In the genomic region with DNA sequence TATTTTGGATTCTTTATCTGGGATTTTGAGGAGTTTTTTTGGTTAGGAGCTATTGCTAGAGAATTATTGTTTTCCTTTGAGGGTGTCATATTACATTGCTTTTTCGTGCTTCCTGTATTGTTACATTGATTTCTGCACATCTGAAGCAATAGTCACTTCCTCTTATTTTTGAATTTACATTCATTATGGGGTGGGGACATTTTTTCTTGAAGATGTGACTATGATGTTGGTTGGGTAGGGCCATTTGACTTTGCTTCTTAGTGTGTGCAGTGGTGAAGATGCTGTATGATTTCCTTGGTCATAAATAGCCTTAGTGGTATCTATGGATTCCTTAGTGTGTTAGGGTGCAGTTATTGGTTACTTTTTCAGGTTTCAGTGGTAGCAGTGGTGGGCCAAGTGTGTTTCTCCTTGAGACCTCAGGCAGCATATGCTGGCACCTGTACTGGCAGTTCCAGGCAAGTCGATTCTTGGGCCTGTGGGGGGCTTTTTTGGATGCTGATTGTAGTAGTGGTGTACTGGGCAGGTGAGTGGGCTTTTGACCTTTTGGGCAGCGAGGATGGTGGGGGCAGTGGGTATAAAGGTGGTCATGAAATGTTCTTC, we compare ENCODE assay signal across 11 cellular contexts.
DNase-seq lines count a peak whose midpoint lies in the region; ATAC-seq and TF ChIP-seq lines count a peak whose summit lies in the region.
"Had no signal": no experiment of that assay in that cellular context is flagged by ENCODE, and none has a peak within 500 bp of the region (broad histone marks: within the 10 kb centered on the region; RNA-seq: fewer than 3 reads in every experiment).

No MANE protein-coding gene starts in this region.

- H3K27me3 ChIP-seq in left ventricle myocardium inferior (ENCODE audit: low read depth) = peaks cover 5% of the 10 kb centered on the region

- ATAC-seq in mucosa of descending colon (peak; percentile 29), omental fat pad (ENCODE audit: low FRiP score) (no peak)

- peaks cover 72% of the 10 kb centered on the region for H3K36me3 Mint-ChIP-seq in activated T-helper 1 cell treated with anti-CD3 and anti-CD28 coated beads, Interleukin-12 subunit alpha, Interleukin-12 subunit beta, Interleukin-2, Interleukin-4 antibody, amounts not matched to agents 30 ng/mL and 10 ng/mL and 1 ng/mL, durations not matched to agents 14 hours and 24 hours and 36 hours (ENCODE audit: low read depth)

- intact Hi-C loops in activated T-helper 1 cell treated with anti-CD3 and anti-CD28 coated beads, Interleukin-12 subunit alpha, Interleukin-12 subunit beta, Interleukin-2, Interleukin-4 antibody, amounts not matched to agents 30 ng/mL and 10 ng/mL and 1 ng/mL, durations not matched to agents 14 hours and 24 hours and 36 hours (cut with micrococcal nuclease) = loop anchor here (5.0 kb wide), 1 partner anchor 36 kb away; no protein-coding TSS in a partner anchor
- intact Hi-C loops in mucosa of descending colon (cut with DNase I, micrococcal nuclease) = no loop called here
- intact Hi-C loops in left ventricle myocardium inferior (cut with micrococcal nuclease) = no loop called here

- H3K4me3 ChIP-seq in mucosa of descending colon = no peak overlapping the region
- no peak overlapping the region for H3K4me3 ChIP-seq in left ventricle myocardium inferior

- H3K9me3 ChIP-seq in mucosa of descending colon = no peaks in the 10 kb centered on the region
- H3K9me3 ChIP-seq in left ventricle myocardium inferior (replicated peaks) = peaks cover 6% of the 10 kb centered on the region

- no peaks in the 10 kb centered on the region for H3K9me3 Mint-ChIP-seq in activated T-helper 1 cell treated with anti-CD3 and anti-CD28 coated beads, Interleukin-12 subunit alpha, Interleukin-12 subunit beta, Interleukin-2, Interleukin-4 antibody, amounts not matched to agents 30 ng/mL and 10 ng/mL and 1 ng/mL, durations not matched to agents 14 hours and 24 hours and 36 hours

- H3K36me3 ChIP-seq in mucosa of descending colon (ENCODE audit: low read depth) = no peaks in the 10 kb centered on the region
- H3K36me3 ChIP-seq in left ventricle myocardium inferior = no peaks in the 10 kb centered on the region

- no peak overlapping the region for H3K27ac ChIP-seq in left ventricle myocardium inferior (replicated peaks)

- peak overlapping the region; percentile 12 for H3K4me3 Mint-ChIP-seq in activated T-helper 1 cell treated with anti-CD3 and anti-CD28 coated beads, Interleukin-12 subunit alpha, Interleukin-12 subunit beta, Interleukin-2, Interleukin-4 antibody, amounts not matched to agents 30 ng/mL and 10 ng/mL and 1 ng/mL, durations not matched to agents 14 hours and 24 hours and 36 hours

- H3K27me3 Mint-ChIP-seq in activated T-helper 1 cell treated with anti-CD3 and anti-CD28 coated beads, Interleukin-12 subunit alpha, Interleukin-12 subunit beta, Interleukin-2, Interleukin-4 antibody, amounts not matched to agents 30 ng/mL and 10 ng/mL and 1 ng/mL, durations not matched to agents 14 hours and 24 hours and 36 hours (ENCODE audit: insufficient read depth) = no peaks in the 10 kb centered on the region

- H3K4me1 Mint-ChIP-seq in activated T-helper 1 cell treated with anti-CD3 and anti-CD28 coated beads, Interleukin-12 subunit alpha, Interleukin-12 subunit beta, Interleukin-2, Interleukin-4 antibody, amounts not matched to agents 30 ng/mL and 10 ng/mL and 1 ng/mL, durations not matched to agents 14 hours and 24 hours and 36 hours (ENCODE audit: low read depth) = peaks cover 69% of the 10 kb centered on the region

- DNase-seq in GF-D8 (lab: John Stamatoyannopoulos, UW) (peak; percentile 76), MV-4-11 (lab: John Stamatoyannopoulos, UW) (peak; percentile 83), mucosa of descending colon (no peak), AG08396 (ENCODE audit: low spot score) (no peak), GM03348 (ENCODE audit: low spot score) (no peak), left ventricle myocardium inferior (no peak), omental fat pad (ENCODE audit: low spot score) (no peak)
- no peak for DNase-seq in activated T-helper 1 cell treated with anti-CD3 and anti-CD28 coated beads, Interleukin-12 subunit alpha, Interleukin-12 subunit beta, Interleukin-2, Interleukin-4 antibody, amounts not matched to agents 30 ng/mL and 10 ng/mL and 1 ng/mL, durations not matched to agents 14 hours and 24 hours and 36 hours (ENCODE audit: low spot score)
- DNase-seq: activated gamma-delta T cell, DMS153, NCI-H446 treated with DMSO at 0.1 percent for 48 hours had no signal

- peak overlapping the region; percentile 37 for H3K27ac Mint-ChIP-seq in activated T-helper 1 cell treated with anti-CD3 and anti-CD28 coated beads, Interleukin-12 subunit alpha, Interleukin-12 subunit beta, Interleukin-2, Interleukin-4 antibody, amounts not matched to agents 30 ng/mL and 10 ng/mL and 1 ng/mL, durations not matched to agents 14 hours and 24 hours and 36 hours

- no peaks in the 10 kb centered on the region for H3K4me1 ChIP-seq in mucosa of descending colon (ENCODE audit: low read depth)
- H3K4me1 ChIP-seq in left ventricle myocardium inferior = peaks cover 31% of the 10 kb centered on the region

- no peak for TF ChIP-seq CTCF in mucosa of descending colon (IDR thresholded peaks at IDR 0.05)
- no peak for TF ChIP-seq CTCF in left ventricle myocardium inferior (IDR thresholded peaks at IDR 0.05; ENCODE audit: borderline replicate concordance)
- no peak for TF ChIP-seq CTCF in omental fat pad (IDR thresholded peaks at IDR 0.05)

Comparison
In these comparisons a context has a peak if more than half of its experiments do, and no peak if none do; other contexts are left out.
1. DNase-seq: peak in GF-D8 (single experiment) and MV-4-11 (single experiment); none in activated T-helper 1 cell treated with anti-CD3 and anti-CD28 coated beads, Interleukin-12 subunit alpha, Interleukin-12 subunit beta, Interleukin-2, Interleukin-4 antibody, amounts not matched to agents 30 ng/mL and 10 ng/mL and 1 ng/mL, durations not matched to agents 14 hours and 24 hours and 36 hours (single experiment), mucosa of descending colon (0 of 3), AG08396 (single experiment), GM03348 (single experiment), left ventricle myocardium inferior (single experiment) and omental fat pad (single experiment).